ENCODE assay signal across 23 cellular contexts in the genomic region with DNA sequence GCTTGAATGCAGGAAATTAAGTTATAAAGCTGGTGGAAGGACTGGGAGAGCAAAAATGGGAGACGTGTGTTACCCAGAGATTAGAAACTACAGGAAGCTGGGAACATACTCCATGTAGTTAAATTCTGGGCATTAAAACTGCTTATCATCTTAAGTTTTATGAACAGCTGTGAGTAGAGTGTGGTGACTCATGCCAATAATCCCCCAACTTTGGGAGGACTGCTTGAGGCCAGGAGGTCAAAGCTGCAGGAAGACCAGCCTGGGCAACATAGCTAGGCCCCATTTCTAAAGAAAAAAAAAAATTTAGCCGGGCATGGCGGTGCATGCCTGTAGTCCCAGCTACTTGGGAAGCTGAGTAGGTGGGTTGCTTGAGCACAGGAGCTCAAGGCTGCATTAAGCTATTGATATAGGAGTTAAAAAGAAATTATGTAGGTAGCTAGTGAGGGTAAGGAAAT. TPM values are rescaled to one million over a fixed set of nuclear protein-coding genes. Genes with fewer than 3 reads are reported as not detected.
DNase-seq lines count a peak whose midpoint lies in the region; ATAC-seq and TF ChIP-seq lines count a peak whose summit lies in the region.
"Had no signal": no experiment of that assay in that cellular context is flagged by ENCODE, and none has a peak within 500 bp of the region (broad histone marks: within the 10 kb centered on the region; RNA-seq: fewer than 3 reads in every experiment).

No MANE protein-coding gene starts in this region.

- no peak overlapping the region for H3K27ac Mint-ChIP-seq in natural killer cell
- H3K27ac Mint-ChIP-seq: activated CD4-positive, alpha-beta T cell treated with anti-CD3 and anti-CD28 coated beads, Interleukin-2, amount 10 ng/mL, durations not matched to agents 24 days and 14 days had no signal

- H3K4me1 Mint-ChIP-seq in natural killer cell = no peaks in the 10 kb centered on the region
- H3K4me1 Mint-ChIP-seq: activated CD4-positive, alpha-beta T cell treated with anti-CD3 and anti-CD28 coated beads, Interleukin-2, amount 10 ng/mL, durations not matched to agents 24 days and 14 days; brain had no signal

- H3K9me3 Mint-ChIP-seq in natural killer cell = no peaks in the 10 kb centered on the region
- H3K9me3 Mint-ChIP-seq: activated CD4-positive, alpha-beta T cell treated with anti-CD3 and anti-CD28 coated beads, Interleukin-2, amount 10 ng/mL, durations not matched to agents 24 days and 14 days; activated T-cell treated with anti-CD3 and anti-CD28 coated beads, Interleukin-2, amount 50 U/mL, for 4 hours had no signal

- no peak for TF ChIP-seq CTCF in VCaP (conservative IDR thresholded peaks at IDR 0.05)
- no peak for TF ChIP-seq CTCF in stomach (IDR thresholded peaks at IDR 0.05)
- no peak for TF ChIP-seq CTCF in natural killer cell (IDR thresholded peaks at IDR 0.05)
- no peak for TF ChIP-seq CTCF in psoas muscle (IDR thresholded peaks at IDR 0.05)

- H3K4me3 Mint-ChIP-seq in natural killer cell = no peak overlapping the region
- H3K4me3 Mint-ChIP-seq: activated CD4-positive, alpha-beta T cell treated with anti-CD3 and anti-CD28 coated beads, Interleukin-2, amount 10 ng/mL, durations not matched to agents 24 days and 14 days; activated T-cell treated with anti-CD3 and anti-CD28 coated beads, Interleukin-2, amount 50 U/mL, for 4 hours; brain had no signal

- H3K27ac ChIP-seq in VCaP (peak overlapping the region; percentile 53; the same call in 1 of the 2 replicates), stomach (peak overlapping the region; percentile 16 to 69 (median 51)), psoas muscle (no peak overlapping the region)
- H3K27ac ChIP-seq: 22Rv1, tibial artery had no signal

- H3K27me3 Mint-ChIP-seq in natural killer cell (ENCODE audit: low read depth in 2 of 2) = peaks cover 4 to 9% of the 10 kb centered on the region in 2 donors

- peaks cover 3 to 15% (median 12%) of the 10 kb centered on the region in 4 donors for H3K4me1 ChIP-seq in stomach
- no peaks in the 10 kb centered on the region for H3K4me1 ChIP-seq in psoas muscle
- H3K4me1 ChIP-seq: tibial artery had no signal

- H3K36me3 ChIP-seq in stomach (no peaks in the 10 kb centered on the region), psoas muscle (ENCODE audit: insufficient read depth in 1 of 2, low read depth in 1 of 2) (no peaks in the 10 kb centered on the region)
- H3K36me3 ChIP-seq: MG63, tibial artery had no signal

- TF ChIP-seq EP300 in stomach (IDR thresholded peaks at IDR 0.05) = no peak

- H3K4me3 ChIP-seq in stomach = no peak overlapping the region
- no peak overlapping the region for H3K4me3 ChIP-seq in psoas muscle
- H3K4me3 ChIP-seq: MG63, tibial artery had no signal

- TF ChIP-seq POLR2A in stomach (IDR thresholded peaks at IDR 0.05) = no peak

- peaks cover 0 to 4% (median 0%) of the 10 kb centered on the region in 4 donors for H3K9me3 ChIP-seq in stomach
- no peaks in the 10 kb centered on the region for H3K9me3 ChIP-seq in psoas muscle
- H3K9me3 ChIP-seq: MG63, tibial artery had no signal

- 41 to 61% (median 56%) methylated on average over 3 of the region's 3 CpGs for WGBS in stomach, 5 donors
- 78 to 82% (median 79%) methylated on average over 3 of the region's 3 CpGs for WGBS in psoas muscle, 3 donors

- peak; percentile 26 for DNase-seq in NCI-H82 (lab: John Stamatoyannopoulos, UW)
- DNase-seq in NCI-H82 treated with DMSO at 0.1 percent for 48 hours (lab: John Stamatoyannopoulos, UW; ENCODE audit: unreplicated experiment) = no peak
- DNase-seq in inferior parietal cortex (ENCODE audit: extremely low spot score) = peak; percentile 11
- DNase-seq in stomach = no peak
- DNase-seq in natural killer cell = no peak
- DNase-seq in psoas muscle = no peak
- DNase-seq: activated CD4-positive, alpha-beta T cell treated with anti-CD3 and anti-CD28 coated beads, Interleukin-2, amount 10 ng/mL, durations not matched to agents 24 days and 14 days; activated naive CD4-positive, alpha-beta T cell; activated T-cell treated with anti-CD3 and anti-CD28 coated beads, Interleukin-2, amount 50 U/mL, for 4 hours; effector CD4-positive, alpha-beta T cell; foreskin fibroblast; head of caudate nucleus; mammary epithelial cell; MG63; nucleus accumbens; RPMI8226; stimulated activated CD8-positive, alpha-beta memory T cell treated with anti-CD3 and anti-CD28 coated beads, Interleukin-4, amount 100 ng/mL, for 48 hours; T-helper 1 cell; tibial artery had no signal

- no peak for ATAC-seq in GM19452 (IDR thresholded peaks at IDR 0.05; ENCODE audit: unreplicated experiment)
- ATAC-seq in natural killer cell = no peak
- no peak for ATAC-seq in psoas muscle
- ATAC-seq: activated T-cell treated with anti-CD3 and anti-CD28 coated beads, Interleukin-2, amount 50 U/mL, for 4 hours had no signal

- no peaks in the 10 kb centered on the region for H3K36me3 Mint-ChIP-seq in natural killer cell
- H3K36me3 Mint-ChIP-seq: brain had no signal

- intact Hi-C loops in stomach (cut with DNase I; ENCODE audit: low total_unique reads) (no loop called here), natural killer cell (cut with micrococcal nuclease) (no loop called here), psoas muscle (cut with DNase I) (no loop called here)

- H3K27me3 ChIP-seq in stomach = no peaks in the 10 kb centered on the region
- H3K27me3 ChIP-seq in psoas muscle (ENCODE audit: insufficient read depth in 3 of 3, low read length in 2 of 3) = peaks cover 0 to 3% (median 0%) of the 10 kb centered on the region in 3 donors
- H3K27me3 ChIP-seq: tibial artery had no signal

RNA-seq across cellular contexts. Expression of gene SEPHS1, which starts 56.2 kb away (rescaled TPM):
- total RNA-seq in stomach = 10 to 100 TPM; 15.2 to 63.0 (median 20.3) TPM
- polyA plus RNA-seq in stomach = 10 to 100 TPM; 19.7 to 40.5 (median 31.8) TPM
- total RNA-seq in natural killer cell = 10 to 100 TPM; 20.4 to 28.2 (median 23.4) TPM
- 10 to 100 TPM; 25.1 to 27.1 (median 25.5) TPM for total RNA-seq in psoas muscle
- polyA plus RNA-seq in psoas muscle = 10 to 100 TPM; 29.1 to 61.0 (median 29.1) TPM

Comparison
In these comparisons a context has a peak if more than half of its experiments do, and no peak if none do; other contexts are left out.
1. DNase-seq: peak in NCI-H82 (single experiment) and inferior parietal cortex (single experiment); none in NCI-H82 treated with DMSO at 0.1 percent for 48 hours (single experiment), stomach (single experiment), natural killer cell (single experiment) and psoas muscle (0 of 2).